ENCODE assay signal across 23 cellular contexts in the genomic region with DNA sequence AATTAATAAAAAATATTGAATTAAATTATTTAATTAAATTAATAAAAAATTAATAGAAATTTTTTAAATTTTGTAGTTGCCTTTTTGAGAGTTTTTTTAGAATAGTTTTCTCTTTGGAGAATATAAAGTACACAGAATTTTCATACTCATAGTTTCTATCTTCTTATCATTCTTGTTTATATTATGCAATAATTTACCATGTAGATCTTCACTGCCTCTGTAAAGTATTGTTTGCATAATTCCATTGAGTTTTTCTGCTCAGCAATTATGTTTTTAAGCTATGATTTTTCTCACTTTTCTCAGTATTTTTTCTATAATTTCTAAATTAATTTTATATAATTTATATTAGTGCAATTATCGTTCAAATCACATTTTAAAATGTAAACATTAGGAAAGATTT.
"Had no signal": no experiment of that assay in that cellular context is flagged by ENCODE, and none has a peak within 500 bp of the region (broad histone marks: within the 10 kb centered on the region; RNA-seq: fewer than 3 reads in every experiment).

No MANE protein-coding gene starts in this region.

- H3K4me3 ChIP-seq: colonic mucosa, esophagus muscularis mucosa, lower lobe of right lung, psoas muscle, skin epidermis, suprapubic skin, transverse colon had no signal

- H3K9me3 ChIP-seq: colonic mucosa, esophagus muscularis mucosa, lower lobe of right lung, psoas muscle, suprapubic skin, transverse colon had no signal

- H3K27ac ChIP-seq: colonic mucosa, esophagus muscularis mucosa, foreskin keratinocyte, lower lobe of right lung, psoas muscle, skin epidermis, suprapubic skin, transverse colon had no signal

- H3K27me3 ChIP-seq: colonic mucosa had no signal

- H3K36me3 ChIP-seq: colonic mucosa, esophagus muscularis mucosa, lower lobe of right lung, suprapubic skin, transverse colon had no signal

- DNase-seq: cerebellar nuclear complex; colonic mucosa; effector CD8-positive, alpha-beta T cell; endodermal cell; foreskin keratinocyte; hypothalamus; immature natural killer cell; islet precursor cell; left ventricle myocardium superior; lower lobe of right lung; naive thymus-derived CD8-positive, alpha-beta T cell; nephron progenitor cell; nucleus accumbens; posterior cingulate gyrus; psoas muscle; right cardiac atrium; stimulated activated CD4-positive, alpha-beta T cell treated with anti-CD3 and anti-CD28 coated beads, Interleukin-15, amount 100 ng/mL, for 24 hours; stimulated activated CD4-positive, alpha-beta T cell treated with anti-CD3 and anti-CD28 coated beads, Interleukin-2, amount 100 ng/mL, for 48 hours; stimulated activated naive B cell treated with anti-CD40 and anti-IgM and Interleukin-4, amounts not matched to agents 10 μg/mL and 1 μg/mL and 100 μg/mL, for 72 hours; transverse colon had no signal

- ATAC-seq: foreskin keratinocyte; left ventricle myocardium superior; lower lobe of right lung; naive thymus-derived CD8-positive, alpha-beta T cell; psoas muscle; right cardiac atrium; stimulated activated naive B cell treated with anti-CD40 and anti-IgM and Interleukin-4, amounts not matched to agents 10 μg/mL and 1 μg/mL and 100 μg/mL, for 72 hours had no signal

- H3K4me1 ChIP-seq: colonic mucosa, foreskin keratinocyte, psoas muscle had no signal
